ENCODE assay signal across 2 cellular contexts in the genomic region with DNA sequence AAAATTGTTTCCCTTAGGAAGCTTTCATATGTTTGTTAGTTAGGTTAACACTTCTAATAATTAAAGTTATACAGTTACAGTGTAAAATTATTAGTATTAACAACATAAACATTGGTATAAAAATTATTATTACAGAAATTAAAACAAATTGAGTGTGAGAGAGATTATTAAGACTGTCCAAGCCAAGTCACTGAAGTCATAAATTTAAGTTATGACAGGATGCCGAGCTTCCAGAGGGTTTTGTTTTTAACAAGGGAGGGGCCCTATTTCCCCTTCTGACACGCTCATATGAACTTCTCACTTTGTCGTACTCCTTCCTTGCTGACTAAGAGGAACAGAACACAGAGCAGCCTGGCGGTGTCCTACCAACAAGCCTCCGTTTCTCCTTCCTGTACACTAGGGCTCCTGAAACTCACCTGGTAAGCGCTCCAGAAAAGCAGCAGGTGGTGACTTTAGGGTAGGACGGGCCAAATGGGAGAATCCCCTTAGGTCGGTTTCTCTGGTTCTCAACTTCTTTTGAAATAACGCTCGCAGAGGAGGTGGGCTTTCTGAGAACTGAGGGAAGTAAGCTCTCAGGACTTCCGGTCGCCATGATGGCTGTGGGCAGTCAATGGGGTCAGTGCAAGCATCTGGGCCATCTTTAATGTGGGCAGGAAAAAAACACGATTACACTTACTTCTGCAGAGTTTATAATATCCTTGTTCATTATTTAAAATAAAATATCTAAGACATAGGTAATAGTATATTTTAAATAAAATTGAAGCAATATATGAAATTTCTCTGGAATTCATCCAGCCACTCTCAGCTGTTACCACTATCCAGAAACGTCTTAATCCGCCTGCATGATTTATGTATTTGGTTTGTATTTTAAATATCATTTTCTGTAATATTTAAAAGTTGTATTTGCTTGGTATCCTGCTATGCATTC.
TF ChIP-seq lines count a peak whose summit lies in the region.

A gene with protein sequence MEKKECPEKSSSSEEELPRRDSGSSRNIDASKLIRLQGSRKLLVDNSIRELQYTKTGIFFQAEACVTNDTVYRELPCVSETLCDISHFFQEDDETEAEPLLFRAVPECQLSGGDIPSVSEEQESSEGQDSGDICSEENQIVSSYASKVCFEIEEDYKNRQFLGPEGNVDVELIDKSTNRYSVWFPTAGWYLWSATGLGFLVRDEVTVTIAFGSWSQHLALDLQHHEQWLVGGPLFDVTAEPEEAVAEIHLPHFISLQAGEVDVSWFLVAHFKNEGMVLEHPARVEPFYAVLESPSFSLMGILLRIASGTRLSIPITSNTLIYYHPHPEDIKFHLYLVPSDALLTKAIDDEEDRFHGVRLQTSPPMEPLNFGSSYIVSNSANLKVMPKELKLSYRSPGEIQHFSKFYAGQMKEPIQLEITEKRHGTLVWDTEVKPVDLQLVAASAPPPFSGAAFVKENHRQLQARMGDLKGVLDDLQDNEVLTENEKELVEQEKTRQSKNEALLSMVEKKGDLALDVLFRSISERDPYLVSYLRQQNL (minus strand): TSS at position 537 of the 928 bp plus-strand sequence. CDS start 14,892 bp downstream, outside the sequence.

TF ChIP-seq in GM23338, 12 proteins besides CTCF, POLR2A, EP300 and RAD21 (continued from another document and continues in another):
- TF ChIP-seq, protein P1, sequence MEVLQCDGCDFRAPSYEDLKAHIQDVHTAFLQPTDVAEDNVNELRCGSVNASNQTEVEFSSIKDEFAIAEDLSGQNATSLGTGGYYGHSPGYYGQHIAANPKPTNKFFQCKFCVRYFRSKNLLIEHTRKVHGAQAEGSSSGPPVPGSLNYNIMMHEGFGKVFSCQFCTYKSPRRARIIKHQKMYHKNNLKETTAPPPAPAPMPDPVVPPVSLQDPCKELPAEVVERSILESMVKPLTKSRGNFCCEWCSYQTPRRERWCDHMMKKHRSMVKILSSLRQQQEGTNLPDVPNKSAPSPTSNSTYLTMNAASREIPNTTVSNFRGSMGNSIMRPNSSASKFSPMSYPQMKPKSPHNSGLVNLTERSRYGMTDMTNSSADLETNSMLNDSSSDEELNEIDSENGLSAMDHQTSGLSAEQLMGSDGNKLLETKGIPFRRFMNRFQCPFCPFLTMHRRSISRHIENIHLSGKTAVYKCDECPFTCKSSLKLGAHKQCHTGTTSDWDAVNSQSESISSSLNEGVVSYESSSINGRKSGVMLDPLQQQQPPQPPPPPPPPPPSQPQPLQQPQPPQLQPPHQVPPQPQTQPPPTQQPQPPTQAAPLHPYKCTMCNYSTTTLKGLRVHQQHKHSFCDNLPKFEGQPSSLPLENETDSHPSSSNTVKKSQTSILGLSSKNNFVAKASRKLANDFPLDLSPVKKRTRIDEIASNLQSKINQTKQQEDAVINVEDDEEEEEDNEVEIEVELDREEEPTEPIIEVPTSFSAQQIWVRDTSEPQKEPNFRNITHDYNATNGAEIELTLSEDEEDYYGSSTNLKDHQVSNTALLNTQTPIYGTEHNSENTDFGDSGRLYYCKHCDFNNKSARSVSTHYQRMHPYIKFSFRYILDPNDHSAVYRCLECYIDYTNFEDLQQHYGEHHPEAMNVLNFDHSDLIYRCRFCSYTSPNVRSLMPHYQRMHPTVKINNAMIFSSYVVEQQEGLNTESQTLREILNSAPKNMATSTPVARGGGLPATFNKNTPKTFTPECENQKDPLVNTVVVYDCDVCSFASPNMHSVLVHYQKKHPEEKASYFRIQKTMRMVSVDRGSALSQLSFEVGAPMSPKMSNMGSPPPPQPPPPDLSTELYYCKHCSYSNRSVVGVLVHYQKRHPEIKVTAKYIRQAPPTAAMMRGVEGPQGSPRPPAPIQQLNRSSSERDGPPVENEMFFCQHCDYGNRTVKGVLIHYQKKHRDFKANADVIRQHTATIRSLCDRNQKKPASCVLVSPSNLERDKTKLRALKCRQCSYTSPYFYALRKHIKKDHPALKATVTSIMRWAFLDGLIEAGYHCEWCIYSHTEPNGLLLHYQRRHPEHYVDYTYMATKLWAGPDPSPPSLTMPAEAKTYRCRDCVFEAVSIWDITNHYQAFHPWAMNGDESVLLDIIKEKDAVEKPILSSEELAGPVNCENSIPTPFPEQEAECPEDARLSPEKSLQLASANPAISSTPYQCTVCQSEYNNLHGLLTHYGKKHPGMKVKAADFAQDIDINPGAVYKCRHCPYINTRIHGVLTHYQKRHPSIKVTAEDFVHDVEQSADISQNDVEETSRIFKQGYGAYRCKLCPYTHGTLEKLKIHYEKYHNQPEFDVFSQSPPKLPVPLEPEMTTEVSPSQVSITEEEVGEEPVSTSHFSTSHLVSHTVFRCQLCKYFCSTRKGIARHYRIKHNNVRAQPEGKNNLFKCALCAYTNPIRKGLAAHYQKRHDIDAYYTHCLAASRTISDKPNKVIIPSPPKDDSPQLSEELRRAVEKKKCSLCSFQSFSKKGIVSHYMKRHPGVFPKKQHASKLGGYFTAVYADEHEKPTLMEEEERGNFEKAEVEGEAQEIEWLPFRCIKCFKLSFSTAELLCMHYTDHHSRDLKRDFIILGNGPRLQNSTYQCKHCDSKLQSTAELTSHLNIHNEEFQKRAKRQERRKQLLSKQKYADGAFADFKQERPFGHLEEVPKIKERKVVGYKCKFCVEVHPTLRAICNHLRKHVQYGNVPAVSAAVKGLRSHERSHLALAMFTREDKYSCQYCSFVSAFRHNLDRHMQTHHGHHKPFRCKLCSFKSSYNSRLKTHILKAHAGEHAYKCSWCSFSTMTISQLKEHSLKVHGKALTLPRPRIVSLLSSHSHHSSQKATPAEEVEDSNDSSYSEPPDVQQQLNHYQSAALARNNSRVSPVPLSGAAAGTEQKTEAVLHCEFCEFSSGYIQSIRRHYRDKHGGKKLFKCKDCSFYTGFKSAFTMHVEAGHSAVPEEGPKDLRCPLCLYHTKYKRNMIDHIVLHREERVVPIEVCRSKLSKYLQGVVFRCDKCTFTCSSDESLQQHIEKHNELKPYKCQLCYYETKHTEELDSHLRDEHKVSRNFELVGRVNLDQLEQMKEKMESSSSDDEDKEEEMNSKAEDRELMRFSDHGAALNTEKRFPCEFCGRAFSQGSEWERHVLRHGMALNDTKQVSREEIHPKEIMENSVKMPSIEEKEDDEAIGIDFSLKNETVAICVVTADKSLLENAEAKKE (CRISPR knock-in tag; IDR thresholded peaks at IDR 0.05): no peak
- peak; percentile 80 for TF ChIP-seq POLR2AphosphoS5 (IDR thresholded peaks at IDR 0.05; ENCODE audit: low read depth)
- no peak for TF ChIP-seq NANOG (IDR thresholded peaks at IDR 0.05; ENCODE audit: borderline replicate concordance)
- TF ChIP-seq STAT1 (IDR thresholded peaks at IDR 0.05; ENCODE audit: unreplicated experiment): no peak
- TF ChIP-seq, protein P2, sequence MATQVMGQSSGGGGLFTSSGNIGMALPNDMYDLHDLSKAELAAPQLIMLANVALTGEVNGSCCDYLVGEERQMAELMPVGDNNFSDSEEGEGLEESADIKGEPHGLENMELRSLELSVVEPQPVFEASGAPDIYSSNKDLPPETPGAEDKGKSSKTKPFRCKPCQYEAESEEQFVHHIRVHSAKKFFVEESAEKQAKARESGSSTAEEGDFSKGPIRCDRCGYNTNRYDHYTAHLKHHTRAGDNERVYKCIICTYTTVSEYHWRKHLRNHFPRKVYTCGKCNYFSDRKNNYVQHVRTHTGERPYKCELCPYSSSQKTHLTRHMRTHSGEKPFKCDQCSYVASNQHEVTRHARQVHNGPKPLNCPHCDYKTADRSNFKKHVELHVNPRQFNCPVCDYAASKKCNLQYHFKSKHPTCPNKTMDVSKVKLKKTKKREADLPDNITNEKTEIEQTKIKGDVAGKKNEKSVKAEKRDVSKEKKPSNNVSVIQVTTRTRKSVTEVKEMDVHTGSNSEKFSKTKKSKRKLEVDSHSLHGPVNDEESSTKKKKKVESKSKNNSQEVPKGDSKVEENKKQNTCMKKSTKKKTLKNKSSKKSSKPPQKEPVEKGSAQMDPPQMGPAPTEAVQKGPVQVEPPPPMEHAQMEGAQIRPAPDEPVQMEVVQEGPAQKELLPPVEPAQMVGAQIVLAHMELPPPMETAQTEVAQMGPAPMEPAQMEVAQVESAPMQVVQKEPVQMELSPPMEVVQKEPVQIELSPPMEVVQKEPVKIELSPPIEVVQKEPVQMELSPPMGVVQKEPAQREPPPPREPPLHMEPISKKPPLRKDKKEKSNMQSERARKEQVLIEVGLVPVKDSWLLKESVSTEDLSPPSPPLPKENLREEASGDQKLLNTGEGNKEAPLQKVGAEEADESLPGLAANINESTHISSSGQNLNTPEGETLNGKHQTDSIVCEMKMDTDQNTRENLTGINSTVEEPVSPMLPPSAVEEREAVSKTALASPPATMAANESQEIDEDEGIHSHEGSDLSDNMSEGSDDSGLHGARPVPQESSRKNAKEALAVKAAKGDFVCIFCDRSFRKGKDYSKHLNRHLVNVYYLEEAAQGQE (IDR thresholded peaks at IDR 0.05; ENCODE audit: unreplicated experiment): no peak
- no peak for TF ChIP-seq CREB1 (CRISPR knock-in tag; IDR thresholded peaks at IDR 0.05; ENCODE audit: low read depth)
- no peak for TF ChIP-seq EZH2 (IDR thresholded peaks at IDR 0.05; ENCODE audit: low read depth, unreplicated experiment)
- TF ChIP-seq EZH2phosphoT487 (IDR thresholded peaks at IDR 0.05; ENCODE audit: unreplicated experiment): no peak

TF ChIP-seq in neural cell, 6 proteins besides CTCF, POLR2A, EP300 and RAD21 (continued from another document):
- TF ChIP-seq, protein P2 (IDR thresholded peaks at IDR 0.05; ENCODE audit: borderline replicate concordance): peak; percentile 72
TF ChIP-seq in neural cell: peak in this region for 5.
